8 cellular contexts compared by ENCODE assay signal in genomic region chr4:130336585-130337217, GRCh38.
DNase-seq lines count a peak whose midpoint lies in the region; ATAC-seq and TF ChIP-seq lines count a peak whose summit lies in the region.

No MANE protein-coding gene starts in this region.

- H3K4me3 ChIP-seq in GM06990 (replicated peaks; ENCODE audit: low read depth, low read length) (no peak overlapping the region), astrocyte of the spinal cord (ENCODE audit: low read depth, low read length) (no peak overlapping the region)

- no peaks in the 10 kb centered on the region for H3K27me3 ChIP-seq in GM06990 (replicated peaks; ENCODE audit: control insufficient read depth, insufficient read depth, low read length)

- DNase-seq in GM06990 (ENCODE audit: extremely low read depth, insufficient read length) (no peak), astrocyte of the spinal cord (ENCODE audit: low read depth, low spot score) (peak; percentile 42), osteocyte (ENCODE audit: extremely low spot score, unreplicated experiment) (no peak), NOMO-1 (lab: John Stamatoyannopoulos, UW; ENCODE audit: unreplicated experiment in 2 of 2) (no peak)
- no peak for DNase-seq in activated naive CD4-positive, alpha-beta T cell treated with anti-CD3 and anti-CD28 coated beads, Interleukin-2, amount 50 U/mL, for 72 hours (ENCODE audit: low spot score in 2 of 2)
- no peak for DNase-seq in natural killer cell treated with Interleukin-12 subunit alpha and Interleukin-12 subunit beta and Interleukin-15 and Interleukin-18, amount 100 ng/mL, for 72 hours (ENCODE audit: low spot score)

- H3K36me3 Mint-ChIP-seq in osteocyte (ENCODE audit: unreplicated experiment): no peaks in the 10 kb centered on the region
- no peaks in the 10 kb centered on the region for H3K36me3 Mint-ChIP-seq in activated naive CD4-positive, alpha-beta T cell treated with anti-CD3 and anti-CD28 coated beads, Interleukin-2, amount 50 U/mL, for 72 hours
- H3K36me3 Mint-ChIP-seq in natural killer cell treated with Interleukin-12 subunit alpha and Interleukin-12 subunit beta and Interleukin-15 and Interleukin-18, amount 100 ng/mL, for 72 hours: no peaks in the 10 kb centered on the region

- H3K9me3 Mint-ChIP-seq in osteocyte (ENCODE audit: unreplicated experiment): no peaks in the 10 kb centered on the region
- peaks cover 8 to 15% of the 10 kb centered on the region in 2 donors for H3K9me3 Mint-ChIP-seq in activated naive CD4-positive, alpha-beta T cell treated with anti-CD3 and anti-CD28 coated beads, Interleukin-2, amount 50 U/mL, for 72 hours
- peaks cover 10% of the 10 kb centered on the region for H3K9me3 Mint-ChIP-seq in natural killer cell treated with Interleukin-12 subunit alpha and Interleukin-12 subunit beta and Interleukin-15 and Interleukin-18, amount 100 ng/mL, for 72 hours

- no peaks in the 10 kb centered on the region for H3K27me3 Mint-ChIP-seq in osteocyte (ENCODE audit: unreplicated experiment)
- H3K27me3 Mint-ChIP-seq in natural killer cell treated with Interleukin-12 subunit alpha and Interleukin-12 subunit beta and Interleukin-15 and Interleukin-18, amount 100 ng/mL, for 72 hours: no peaks in the 10 kb centered on the region

- no peak overlapping the region for H3K27ac Mint-ChIP-seq in osteocyte (ENCODE audit: unreplicated experiment)
- H3K27ac Mint-ChIP-seq in activated naive CD4-positive, alpha-beta T cell treated with anti-CD3 and anti-CD28 coated beads, Interleukin-2, amount 50 U/mL, for 72 hours: no peak overlapping the region
- no peak overlapping the region for H3K27ac Mint-ChIP-seq in natural killer cell treated with Interleukin-12 subunit alpha and Interleukin-12 subunit beta and Interleukin-15 and Interleukin-18, amount 100 ng/mL, for 72 hours

- no peak overlapping the region for H3K4me3 Mint-ChIP-seq in osteocyte (ENCODE audit: unreplicated experiment)
- H3K4me3 Mint-ChIP-seq in natural killer cell treated with Interleukin-12 subunit alpha and Interleukin-12 subunit beta and Interleukin-15 and Interleukin-18, amount 100 ng/mL, for 72 hours: no peak overlapping the region

- in situ Hi-C loops in astrocyte of the spinal cord (cut with HindIII; ENCODE audit: low sequenced_read_pairs): no loop called here

- TF ChIP-seq CTCF in GM06990 (IDR thresholded peaks at IDR 0.05; ENCODE audit: insufficient read depth, low read length, poor library complexity, severe bottlenecking) (peak; percentile 55), astrocyte of the spinal cord (IDR thresholded peaks at IDR 0.05; ENCODE audit: low read depth, low read length) (peak; percentile 68), osteocyte (IDR thresholded peaks at IDR 0.05) (peak; percentile 51)

- ATAC-seq in GM21390 (IDR thresholded peaks at IDR 0.05; ENCODE audit: unreplicated experiment) (peak; percentile 61), HG03571 (IDR thresholded peaks at IDR 0.05; ENCODE audit: unreplicated experiment) (peak; percentile 65)
- ATAC-seq in activated naive CD4-positive, alpha-beta T cell treated with anti-CD3 and anti-CD28 coated beads, Interleukin-2, amount 50 U/mL, for 72 hours: no peak
- ATAC-seq in natural killer cell treated with Interleukin-12 subunit alpha and Interleukin-12 subunit beta and Interleukin-15 and Interleukin-18, amount 100 ng/mL, for 72 hours: no peak

- H3K4me1 Mint-ChIP-seq in osteocyte (ENCODE audit: unreplicated experiment): peaks cover 2% of the 10 kb centered on the region
- no peaks in the 10 kb centered on the region for H3K4me1 Mint-ChIP-seq in natural killer cell treated with Interleukin-12 subunit alpha and Interleukin-12 subunit beta and Interleukin-15 and Interleukin-18, amount 100 ng/mL, for 72 hours (ENCODE audit: low read depth in 2 of 2)

- no peaks in the 10 kb centered on the region for H3K36me3 ChIP-seq in GM06990 (ENCODE audit: control insufficient read depth, insufficient read depth, low read length)

Comparison
In these comparisons a context has a peak if more than half of its experiments do, and no peak if none do; other contexts are left out.
1. ATAC-seq: peak in GM21390 (single experiment) and HG03571 (single experiment); none in activated naive CD4-positive, alpha-beta T cell treated with anti-CD3 and anti-CD28 coated beads, Interleukin-2, amount 50 U/mL, for 72 hours (0 of 2) and natural killer cell treated with Interleukin-12 subunit alpha and Interleukin-12 subunit beta and Interleukin-15 and Interleukin-18, amount 100 ng/mL, for 72 hours (0 of 2).
2. Peak in every context shown above with its lines, with median percentiles within 50 percentile points of each other: CTCF ChIP-seq.